In the genomic region with DNA sequence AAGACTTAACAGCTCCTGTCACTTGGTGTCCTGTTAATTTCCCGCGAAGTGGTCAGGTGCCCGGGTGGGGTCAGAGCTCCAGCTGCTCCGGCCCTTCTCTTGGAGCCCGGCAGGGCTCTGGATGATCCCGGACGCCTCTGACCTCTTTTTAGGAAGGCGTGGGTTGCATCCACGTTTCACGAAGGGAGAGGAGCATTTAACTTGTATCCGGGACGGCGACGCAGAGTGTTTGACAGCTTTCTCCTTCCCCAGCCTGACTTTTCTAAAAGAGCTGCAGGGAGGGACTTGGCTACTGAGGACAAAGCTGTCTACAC, we compare ENCODE assay signal across 2 cellular contexts.
TF ChIP-seq lines count a peak whose summit lies in the region.

No MANE protein-coding gene starts in this region.

TF ChIP-seq in IMR-90, 13 proteins besides CTCF, POLR2A, EP300 and RAD21:
- TF ChIP-seq NFE2L2 (IDR thresholded peaks at IDR 0.05; ENCODE audit: low read depth, low read length) (no peak), RCOR1 (IDR thresholded peaks at IDR 0.05; ENCODE audit: insufficient replicate concordance, low read length) (no peak), CHD1 (IDR thresholded peaks at IDR 0.05; ENCODE audit: low read depth, low read length) (no peak), BHLHE40 (IDR thresholded peaks at IDR 0.05; ENCODE audit: low read depth, low read length) (no peak), FOS (IDR thresholded peaks at IDR 0.05; ENCODE audit: low read depth, low read length) (no peak), SMC3 (IDR thresholded peaks at IDR 0.05; ENCODE audit: low read depth, low read length) (no peak), CEBPB (IDR thresholded peaks at IDR 0.05; ENCODE audit: low read depth, low read length) (no peak), RFX5 (IDR thresholded peaks at IDR 0.05; ENCODE audit: low read depth, low read length) (no peak), MAFK (IDR thresholded peaks at IDR 0.05; ENCODE audit: low read depth, low read length) (no peak)
- TF ChIP-seq, protein P1, sequence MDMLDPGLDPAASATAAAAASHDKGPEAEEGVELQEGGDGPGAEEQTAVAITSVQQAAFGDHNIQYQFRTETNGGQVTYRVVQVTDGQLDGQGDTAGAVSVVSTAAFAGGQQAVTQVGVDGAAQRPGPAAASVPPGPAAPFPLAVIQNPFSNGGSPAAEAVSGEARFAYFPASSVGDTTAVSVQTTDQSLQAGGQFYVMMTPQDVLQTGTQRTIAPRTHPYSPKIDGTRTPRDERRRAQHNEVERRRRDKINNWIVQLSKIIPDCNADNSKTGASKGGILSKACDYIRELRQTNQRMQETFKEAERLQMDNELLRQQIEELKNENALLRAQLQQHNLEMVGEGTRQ (IDR thresholded peaks at IDR 0.05; ENCODE audit: low read depth, low read length): no peak
TF ChIP-seq in IMR-90: peak in this region for 0.

TF ChIP-seq in GM12891, 5 proteins besides CTCF, POLR2A, EP300 and RAD21:
- TF ChIP-seq SPI1 (IDR thresholded peaks at IDR 0.05; ENCODE audit: low read depth, low read length) (no peak), PAX5 (IDR thresholded peaks at IDR 0.05; ENCODE audit: insufficient read depth, low read length, severe bottlenecking) (no peak), POU2F2 (IDR thresholded peaks at IDR 0.05; ENCODE audit: low read depth, low read length) (no peak), TAF1 (IDR thresholded peaks at IDR 0.05; ENCODE audit: low read depth, low read length) (no peak), POLR2AphosphoS5 (IDR thresholded peaks at IDR 0.05; ENCODE audit: low read depth, low read length) (no peak)
TF ChIP-seq in GM12891: peak in this region for 0.
